In genomic region chr2:50878256-50878655, GRCh38 we compare ENCODE assay signal across 30 cellular contexts.
"Had no signal": no experiment of that assay in that cellular context is flagged by ENCODE, and none has a peak within 500 bp of the region (broad histone marks: within the 10 kb centered on the region; RNA-seq: fewer than 3 reads in every experiment).

No MANE protein-coding gene starts in this region.

- H3K79me2 ChIP-seq: hepatocyte had no signal

- H2AFZ ChIP-seq: hepatocyte had no signal

- H3K27ac ChIP-seq: ascending aorta, cardiac muscle cell, colonic mucosa, gastroesophageal sphincter, hepatocyte, neutrophil, ovary, prostate gland, skin epidermis, upper lobe of left lung had no signal

- H3K27me3 ChIP-seq: ascending aorta, cardiac muscle cell, colonic mucosa, gastroesophageal sphincter, hepatocyte, neutrophil, ovary, upper lobe of left lung had no signal

- H3K36me3 ChIP-seq: ascending aorta, cardiac muscle cell, colonic mucosa, gastroesophageal sphincter, neutrophil, ovary, prostate gland, upper lobe of left lung had no signal

- ATAC-seq: activated CD4-positive, alpha-beta T cell treated with anti-CD3 and anti-CD28 coated beads for 36 hours; gastroesophageal sphincter; left ventricle myocardium superior; mucosa of descending colon; natural killer cell treated with Interleukin-12 subunit alpha and Interleukin-12 subunit beta and Interleukin-15 and Interleukin-18, amount 100 ng/mL, for 72 hours; sciatic nerve; stimulated activated effector memory CD8-positive, alpha-beta T cell treated with anti-CD3 and anti-CD28 coated beads, Interleukin-12 subunit alpha, Interleukin-12 subunit beta, amount 100 ng/mL, for 72 hours; stimulated activated naive CD8-positive, alpha-beta T cell treated with anti-CD3 and anti-CD28 coated beads, Interleukin-15, amount 100 ng/mL, for 72 hours had no signal

- H3K4me2 ChIP-seq: hepatocyte had no signal

- H3K4me1 ChIP-seq: ascending aorta, colonic mucosa, gastroesophageal sphincter, prostate gland, upper lobe of left lung had no signal

- DNase-seq: activated CD4-positive, alpha-beta T cell treated with anti-CD3 and anti-CD28 coated beads for 36 hours; activated CD4-positive, CD25-positive, alpha-beta regulatory T cell; activated CD8-positive, alpha-beta memory T cell treated with anti-CD3 and anti-CD28 coated beads for 24 hours; activated CD8-positive, alpha-beta memory T cell treated with anti-CD3 and anti-CD28 coated beads, Interleukin-2, amount 50 U/mL, for 4 hours; activated effector memory CD4-positive, alpha-beta T cell treated with anti-CD3 and anti-CD28 coated beads, Interleukin-2, amount 50 U/mL, for 16 hours; activated naive CD4-positive, alpha-beta T cell treated with anti-CD3 and anti-CD28 coated beads for 36 hours; activated naive CD8-positive, alpha-beta T cell treated with anti-CD3 and anti-CD28 coated beads for 36 hours; activated T-cell treated with anti-CD3 and anti-CD28 coated beads, Interleukin-2, amount 50 U/mL, for 1 hour; cerebellar nuclear complex; colonic mucosa; effector CD8-positive, alpha-beta T cell; islet precursor cell; left ventricle myocardium superior; mucosa of descending colon; ovary; retina; stimulated activated CD4-positive, alpha-beta T cell treated with anti-CD3 and anti-CD28 coated beads, Interleukin-4, amount 100 ng/mL, for 24 hours; stimulated activated naive CD8-positive, alpha-beta T cell treated with anti-CD3 and anti-CD28 coated beads, Interleukin-15, amount 100 ng/mL, for 72 hours; substantia nigra; upper lobe of left lung had no signal

- H3K9me3 ChIP-seq: ascending aorta, colonic mucosa, gastroesophageal sphincter, mucosa of descending colon, neutrophil, ovary, prostate gland, upper lobe of left lung had no signal

- H3K4me3 ChIP-seq: ascending aorta, cardiac muscle cell, colonic mucosa, gastroesophageal sphincter, hepatocyte, mucosa of descending colon, ovary, prostate gland, skin epidermis, upper lobe of left lung had no signal
